ENCODE assay signal across 1 cellular context in genomic region chr16:66916518-66916917, GRCh38.
TF ChIP-seq lines count a peak whose summit lies in the region.

No MANE protein-coding gene starts in this region.

TF ChIP-seq in K562, 482 proteins besides CTCF, POLR2A, EP300 and RAD21:
- TF ChIP-seq AFF1 (IDR thresholded peaks at IDR 0.05; ENCODE audit: low read depth in 1 of 2, partially characterized antibody in 2 of 2) (no peak), ZNF507 (tag; conservative IDR thresholded peaks at IDR 0.05) (no peak), NELFE (IDR thresholded peaks at IDR 0.05; ENCODE audit: insufficient read depth, insufficient read length) (no peak), FOXP1 (CRISPR knock-in tag; IDR thresholded peaks at IDR 0.05) (no peak), ZFP1 (CRISPR knock-in tag; IDR thresholded peaks at IDR 0.05) (no peak), CREBBP (IDR thresholded peaks at IDR 0.05; ENCODE audit: low read depth, low read length) (no peak), ZNF449 (CRISPR knock-in tag; IDR thresholded peaks at IDR 0.05) (no peak), SMARCE1 (IDR thresholded peaks at IDR 0.05) (no peak), ZFP91 (CRISPR knock-in tag; IDR thresholded peaks at IDR 0.05) (no peak), ZNF668 (CRISPR knock-in tag; IDR thresholded peaks at IDR 0.05) (no peak), IRF1 (CRISPR knock-in tag; IDR thresholded peaks at IDR 0.05; ENCODE audit: borderline replicate concordance) (no peak), NFRKB (IDR thresholded peaks at IDR 0.05; ENCODE audit: low read depth) (no peak), ZNF134 (CRISPR knock-in tag; conservative IDR thresholded peaks at IDR 0.05) (no peak), KDM1A (IDR thresholded peaks at IDR 0.05) (peak; percentile 84 to 89), ZKSCAN1 (IDR thresholded peaks at IDR 0.05; ENCODE audit: low read depth, low read length) (peak; percentile 75), MYBL2 (IDR thresholded peaks at IDR 0.05; ENCODE audit: low read depth) (no peak), MYBL2 (CRISPR knock-in tag; IDR thresholded peaks at IDR 0.05; ENCODE audit: borderline replicate concordance) (no peak), MAFG (tag; conservative IDR thresholded peaks at IDR 0.05) (0 out of 2 replicates have a peak, but pooled peaks have one; percentile 9), ZNF766 (CRISPR knock-in tag; conservative IDR thresholded peaks at IDR 0.05) (no peak), MAX (CRISPR knock-in tag; IDR thresholded peaks at IDR 0.05) (no peak), SAFB (IDR thresholded peaks at IDR 0.05; ENCODE audit: borderline replicate concordance, low read depth, low read length) (no peak), NRF1 (conservative IDR thresholded peaks at IDR 0.05 in 1 of 2, IDR thresholded peaks at IDR 0.05 in 1 of 2) (no peak), RCOR1 (IDR thresholded peaks at IDR 0.05; ENCODE audit: borderline replicate concordance in 1 of 2, low read depth in 2 of 2, low read length in 2 of 2) (peak in 1 of 2 experiments; percentile 23; a peak in 1 of 4 replicates), HMG20B (CRISPR knock-in tag; IDR thresholded peaks at IDR 0.05) (no peak), TEAD1 (CRISPR knock-in tag; IDR thresholded peaks at IDR 0.05) (no peak), KLF1 (tag; IDR thresholded peaks at IDR 0.05) (no peak)
- TF ChIP-seq, protein P1, sequence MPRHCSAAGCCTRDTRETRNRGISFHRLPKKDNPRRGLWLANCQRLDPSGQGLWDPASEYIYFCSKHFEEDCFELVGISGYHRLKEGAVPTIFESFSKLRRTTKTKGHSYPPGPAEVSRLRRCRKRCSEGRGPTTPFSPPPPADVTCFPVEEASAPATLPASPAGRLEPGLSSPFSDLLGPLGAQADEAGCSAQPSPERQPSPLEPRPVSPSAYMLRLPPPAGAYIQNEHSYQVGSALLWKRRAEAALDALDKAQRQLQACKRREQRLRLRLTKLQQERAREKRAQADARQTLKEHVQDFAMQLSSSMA (CRISPR knock-in tag; IDR thresholded peaks at IDR 0.05), result no peak
TF ChIP-seq in K562: peak in this region for 4.
